ENCODE assay signal across 8 cellular contexts in the genomic region with DNA sequence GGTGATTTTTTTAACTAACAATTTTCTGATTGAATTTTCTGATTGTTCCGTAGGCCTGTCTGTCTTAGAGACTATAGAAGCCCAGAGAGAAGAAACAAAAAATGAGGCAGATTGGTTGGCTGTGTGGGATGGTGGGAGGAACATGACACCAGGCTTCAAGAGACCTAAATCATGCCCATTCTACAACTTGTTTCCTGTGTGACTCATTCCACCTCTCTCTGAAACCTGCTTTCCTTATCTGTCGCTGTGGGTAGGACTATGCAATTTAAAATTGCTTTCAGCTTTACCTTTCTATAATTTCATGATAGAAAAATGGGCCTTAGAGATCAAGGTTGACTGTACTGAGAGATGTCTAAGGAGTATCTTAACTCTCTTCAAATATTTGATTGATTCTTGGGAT. TPM values are rescaled to one million over a fixed set of nuclear protein-coding genes. Genes with fewer than 3 reads are reported as not detected.
DNase-seq lines count a peak whose midpoint lies in the region; ATAC-seq and TF ChIP-seq lines count a peak whose summit lies in the region.

No MANE protein-coding gene starts in this region.

- no peak for TF ChIP-seq CTCF in activated B cell treated with CpG ODN at 0.5 μM for 24 hours (IDR thresholded peaks at IDR 0.05)
- no peak for TF ChIP-seq CTCF in osteocyte (IDR thresholded peaks at IDR 0.05)

- H3K27me3 Mint-ChIP-seq in activated B cell treated with CpG ODN at 0.5 μM for 24 hours: no peaks in the 10 kb centered on the region
- H3K27me3 Mint-ChIP-seq in osteocyte (ENCODE audit: unreplicated experiment): no peaks in the 10 kb centered on the region

- H3K4me3 Mint-ChIP-seq in activated B cell treated with CpG ODN at 0.5 μM for 24 hours: peak overlapping the region; percentile 21
- H3K4me3 Mint-ChIP-seq in osteocyte (ENCODE audit: unreplicated experiment): no peak overlapping the region

- peak; percentile 82 for ATAC-seq in GM21423 (IDR thresholded peaks at IDR 0.05; ENCODE audit: unreplicated experiment)
- peak; percentile 69 for ATAC-seq in HG03558 (IDR thresholded peaks at IDR 0.05; ENCODE audit: extremely low read depth, unreplicated experiment)
- peak; percentile 76 for ATAC-seq in activated B cell treated with CpG ODN at 0.5 μM for 24 hours (ENCODE audit: low read depth)

- intact Hi-C loops in activated B cell treated with CpG ODN at 0.5 μM for 24 hours (cut with micrococcal nuclease): no loop called here

- peak overlapping the region; percentile 72 for H3K27ac Mint-ChIP-seq in activated B cell treated with CpG ODN at 0.5 μM for 24 hours
- no peak overlapping the region for H3K27ac Mint-ChIP-seq in osteocyte (ENCODE audit: unreplicated experiment)

- peaks cover 65% of the 10 kb centered on the region for H3K36me3 Mint-ChIP-seq in activated B cell treated with CpG ODN at 0.5 μM for 24 hours (ENCODE audit: low read depth)
- H3K36me3 Mint-ChIP-seq in osteocyte (ENCODE audit: unreplicated experiment): peaks cover 40% of the 10 kb centered on the region

- POLR2A ChIA-PET in activated B cell treated with CpG ODN at 0.5 μM for 24 hours (lab: Charles Lee): interaction anchor here (1.0 kb wide), 1 partner anchor 202 kb away, joined by 4 read pairs; no protein-coding TSS in a partner anchor

- peaks cover 30% of the 10 kb centered on the region for H3K4me1 Mint-ChIP-seq in activated B cell treated with CpG ODN at 0.5 μM for 24 hours
- H3K4me1 Mint-ChIP-seq in osteocyte (ENCODE audit: unreplicated experiment): peaks cover 3% of the 10 kb centered on the region

- DNase-seq in Daoy (ENCODE audit: low read depth) (peak; percentile 77), activated B cell treated with CpG ODN at 0.5 μM for 24 hours (no peak), iris pigment epithelial cell (ENCODE audit: low read depth) (peak; percentile 85), osteocyte (ENCODE audit: extremely low spot score, unreplicated experiment) (no peak), AG08395 (ENCODE audit: low spot score) (no peak), pons (ENCODE audit: low spot score) (no peak)

- CTCF ChIA-PET in activated B cell treated with CpG ODN at 0.5 μM for 24 hours (lab: Charles Lee): no interaction called here

- H3K9me3 Mint-ChIP-seq in activated B cell treated with CpG ODN at 0.5 μM for 24 hours: no peaks in the 10 kb centered on the region
- H3K9me3 Mint-ChIP-seq in osteocyte (ENCODE audit: unreplicated experiment): peaks cover 6% of the 10 kb centered on the region

RNA-seq across cellular contexts. Expression of a gene that starts 44.5 kb away (rescaled TPM):
- 15.1 and 21.4 TPM in 2 replicates for total RNA-seq in Daoy (2014; rRNA removed; shearing (Covaris generic))
- 5.5 and 8.7 TPM in 2 replicates for total RNA-seq in activated B cell treated with CpG ODN at 0.5 μM for 24 hours
- total RNA-seq in osteocyte: 10.4 and 10.8 TPM in 2 replicates

RNA-seq across cellular contexts. Expression of a gene that starts 44.8 kb away (rescaled TPM):
- total RNA-seq in Daoy (2014; rRNA removed; shearing (Covaris generic)): 12.5 and 15.1 TPM in 2 replicates
- total RNA-seq in activated B cell treated with CpG ODN at 0.5 μM for 24 hours (13.4 and 14.7 TPM in 2 replicates), osteocyte (16.7 and 21.4 TPM in 2 replicates)

Comparison
In these comparisons a context has a peak if more than half of its experiments do, and no peak if none do; other contexts are left out.
1. DNase-seq: peak in Daoy (single experiment) and iris pigment epithelial cell (single experiment); none in activated B cell treated with CpG ODN at 0.5 μM for 24 hours (single experiment), osteocyte (single experiment), AG08395 (single experiment) and pons (single experiment).
2. Peak in every context shown above with its lines, with median percentiles within 50 percentile points of each other: ATAC-seq.